ENCODE assay signal across 1 cellular context in genomic region chr13:21973437-21974125, GRCh38.
TF ChIP-seq lines count a peak whose summit lies in the region.

No MANE protein-coding gene starts in this region.

TF ChIP-seq in GM23338, 12 proteins besides CTCF, POLR2A, EP300 and RAD21 (continued from another document):
- TF ChIP-seq ETS1 (IDR thresholded peaks at IDR 0.05): no peak
- TF ChIP-seq ZNF462 (CRISPR knock-in tag; IDR thresholded peaks at IDR 0.05): no peak
- TF ChIP-seq CREB1 (CRISPR knock-in tag; IDR thresholded peaks at IDR 0.05; ENCODE audit: low read depth): no peak
- no peak for TF ChIP-seq REST (IDR thresholded peaks at IDR 0.05; ENCODE audit: unreplicated experiment)
- TF ChIP-seq POLR2AphosphoS5 (IDR thresholded peaks at IDR 0.05; ENCODE audit: low read depth): no peak
- no peak for TF ChIP-seq ZNF114 (CRISPR knock-in tag; IDR thresholded peaks at IDR 0.05)
- no peak for TF ChIP-seq STAT1 (IDR thresholded peaks at IDR 0.05; ENCODE audit: unreplicated experiment)
- no peak for TF ChIP-seq NANOG (IDR thresholded peaks at IDR 0.05; ENCODE audit: borderline replicate concordance)
- TF ChIP-seq JUNB (IDR thresholded peaks at IDR 0.05; ENCODE audit: unreplicated experiment): no peak
- no peak for TF ChIP-seq ZNF331 (CRISPR knock-in tag; IDR thresholded peaks at IDR 0.05; ENCODE audit: low read depth)
